Comparison of ENCODE assay signal across 1 cellular context in genomic region chr5:126373621-126374416, GRCh38.
TF ChIP-seq lines count a peak whose summit lies in the region.

No MANE protein-coding gene starts in this region.

TF ChIP-seq in K562, 482 proteins besides CTCF, POLR2A, EP300 and RAD21 (continued from another document and continues in another):
- TF ChIP-seq CHD7 (IDR thresholded peaks at IDR 0.05; ENCODE audit: low read depth, low read length), result no peak
- TF ChIP-seq ZNF717 (CRISPR knock-in tag; IDR thresholded peaks at IDR 0.05), result no peak
- TF ChIP-seq MAFK (IDR thresholded peaks at IDR 0.05; ENCODE audit: low read length), result peak; percentile 46; the same call in 1 of the 2 replicates
- TF ChIP-seq RBM39 (optimal IDR thresholded peaks at IDR 0.05; ENCODE audit: low read depth, low read length), result no peak
- no peak for TF ChIP-seq ELF2 (CRISPR knock-in tag; IDR thresholded peaks at IDR 0.05)
- no peak for TF ChIP-seq CXXC5 (CRISPR knock-in tag; IDR thresholded peaks at IDR 0.05)
- no peak for TF ChIP-seq ZKSCAN3 (CRISPR knock-in tag; IDR thresholded peaks at IDR 0.05)
- TF ChIP-seq CGGBP1 (CRISPR knock-in tag; IDR thresholded peaks at IDR 0.05), result no peak
- no peak for TF ChIP-seq ZNF592 (IDR thresholded peaks at IDR 0.05)
- TF ChIP-seq DNMT1 (IDR thresholded peaks at IDR 0.05), result no peak
- TF ChIP-seq KLF16 (IDR thresholded peaks at IDR 0.05), result no peak
- TF ChIP-seq ZNF3 (CRISPR knock-in tag; IDR thresholded peaks at IDR 0.05), result no peak
- no peak for TF ChIP-seq NCOA1 (IDR thresholded peaks at IDR 0.05; ENCODE audit: low read depth)
- peak; percentile 40; the same call in 1 of the 2 replicates for TF ChIP-seq MAFF (IDR thresholded peaks at IDR 0.05; ENCODE audit: low read length)
- no peak for TF ChIP-seq SIN3A (IDR thresholded peaks at IDR 0.05; ENCODE audit: borderline replicate concordance in 2 of 2, control insufficient read depth in 1 of 2, low read depth in 2 of 2, low read length in 2 of 2)
- no peak for TF ChIP-seq SOX6 (IDR thresholded peaks at IDR 0.05)
- TF ChIP-seq HNRNPK (IDR thresholded peaks at IDR 0.05; ENCODE audit: low read depth, low read length, poor library complexity, severe bottlenecking), result no peak
- no peak for TF ChIP-seq MCM5 (IDR thresholded peaks at IDR 0.05; ENCODE audit: low read depth)
- TF ChIP-seq PHB (CRISPR knock-in tag; IDR thresholded peaks at IDR 0.05), result no peak
- TF ChIP-seq KAT8 (IDR thresholded peaks at IDR 0.05; ENCODE audit: low read depth), result no peak
- no peak for TF ChIP-seq MXI1 (IDR thresholded peaks at IDR 0.05; ENCODE audit: low read depth, low read length)
- no peak for TF ChIP-seq ZEB2 (IDR thresholded peaks at IDR 0.05)
- TF ChIP-seq ZBTB11 (CRISPR knock-in tag; IDR thresholded peaks at IDR 0.05), result no peak
- TF ChIP-seq SRSF7 (optimal IDR thresholded peaks at IDR 0.05; ENCODE audit: low read depth, low read length), result no peak
- TF ChIP-seq ZNF133 (CRISPR knock-in tag; IDR thresholded peaks at IDR 0.05), result no peak
- no peak for TF ChIP-seq ZBTB33 (CRISPR knock-in tag; IDR thresholded peaks at IDR 0.05)
- no peak for TF ChIP-seq FIP1L1 (IDR thresholded peaks at IDR 0.05; ENCODE audit: low read depth, low read length, poor library complexity, severe bottlenecking)
- TF ChIP-seq MYC (IDR thresholded peaks at IDR 0.05; ENCODE audit: low read depth, low read length), result no peak
- TF ChIP-seq MYC (CRISPR knock-in tag; IDR thresholded peaks at IDR 0.05; ENCODE audit: borderline replicate concordance, low read depth), result no peak
- TF ChIP-seq ATF6 (CRISPR knock-in tag; IDR thresholded peaks at IDR 0.05), result no peak
- TF ChIP-seq SMARCB1 (IDR thresholded peaks at IDR 0.05; ENCODE audit: insufficient read length, low read depth), result no peak
- TF ChIP-seq POLR3G (IDR thresholded peaks at IDR 0.05; ENCODE audit: extremely low read depth, insufficient read length, insufficient replicate concordance), result no peak
- TF ChIP-seq ELK1 (CRISPR knock-in tag; IDR thresholded peaks at IDR 0.05), result no peak
- no peak for TF ChIP-seq CSDE1 (IDR thresholded peaks at IDR 0.05)
